25 cellular contexts compared by ENCODE assay signal in genomic region chr3:77354958-77355357, GRCh38.
"Had no signal": no experiment of that assay in that cellular context is flagged by ENCODE, and none has a peak within 500 bp of the region (broad histone marks: within the 10 kb centered on the region; RNA-seq: fewer than 3 reads in every experiment).

No MANE protein-coding gene starts in this region.

- H3K4me1 ChIP-seq: left ventricle myocardium inferior, right atrium auricular region, right lobe of liver, tibial nerve had no signal

- H3K27ac ChIP-seq: left ventricle myocardium inferior, ovary, right atrium auricular region, right lobe of liver, tibial nerve had no signal

- H3K4me2 ChIP-seq: smooth muscle cell had no signal

- H3K9me3 ChIP-seq: left ventricle myocardium inferior, mucosa of descending colon, ovary, right atrium auricular region, right lobe of liver, tibial nerve had no signal

- H3K36me3 ChIP-seq: left ventricle myocardium inferior, ovary, right atrium auricular region, right lobe of liver, tibial nerve had no signal

- DNase-seq: hypothalamus; immature natural killer cell; left ventricle myocardium inferior; midbrain; mucosa of descending colon; naive thymus-derived CD4-positive, alpha-beta T cell; ovary; right lobe of liver; stimulated activated CD4-positive, alpha-beta T cell treated with anti-CD3 and anti-CD28 coated beads, Interleukin-1b, Interleukin-23, amount 100 ng/mL, for 48 hours; stimulated activated CD4-positive, alpha-beta T cell treated with anti-CD3 and anti-CD28 coated beads, Interleukin-2, amount 100 ng/mL, for 48 hours; stimulated activated CD4-positive, alpha-beta T cell treated with anti-CD3 and anti-CD28 coated beads, Interleukin-4, amount 100 ng/mL, for 4 hours; stimulated activated CD8-positive, alpha-beta memory T cell treated with anti-CD3 and anti-CD28 coated beads, Interleukin-4, amount 100 ng/mL, for 48 hours; stimulated activated naive CD4-positive, alpha-beta T cell treated with Interleukin-2 at 50 U/mL for 16 hours; stimulated activated naive CD8-positive, alpha-beta T cell treated with anti-CD3 and anti-CD28 coated beads, Interleukin-15, amount 100 ng/mL, for 72 hours; substantia nigra had no signal

- H3K27ac Mint-ChIP-seq: immature natural killer cell; memory B cell; naive thymus-derived CD4-positive, alpha-beta T cell; natural killer cell treated with Interleukin-12 subunit alpha and Interleukin-12 subunit beta and Interleukin-15 and Interleukin-18, amount 100 ng/mL, for 72 hours; progenitor cell of endocrine pancreas; stimulated activated memory B cell treated with anti-CD40 and anti-IgM and Interleukin-4, amounts not matched to agents 10 μg/mL and 1 μg/mL and 100 μg/mL, for 72 hours; stimulated activated naive CD8-positive, alpha-beta T cell treated with anti-CD3 and anti-CD28 coated beads, Interleukin-15, amount 100 ng/mL, for 72 hours; type B pancreatic cell had no signal

- H3K27me3 ChIP-seq: ovary, right atrium auricular region, right lobe of liver, tibial nerve had no signal

- H3K4me1 Mint-ChIP-seq: immature natural killer cell; memory B cell; naive thymus-derived CD4-positive, alpha-beta T cell; stimulated activated memory B cell treated with anti-CD40 and anti-IgM and Interleukin-4, amounts not matched to agents 10 μg/mL and 1 μg/mL and 100 μg/mL, for 72 hours; stimulated activated naive CD8-positive, alpha-beta T cell treated with anti-CD3 and anti-CD28 coated beads, Interleukin-15, amount 100 ng/mL, for 72 hours had no signal

- H3K4me3 ChIP-seq: left ventricle myocardium inferior, mucosa of descending colon, ovary, right atrium auricular region, right lobe of liver, smooth muscle cell, tibial nerve had no signal

- H3K4me3 Mint-ChIP-seq: immature natural killer cell; memory B cell; naive thymus-derived CD4-positive, alpha-beta T cell; natural killer cell treated with Interleukin-12 subunit alpha and Interleukin-12 subunit beta and Interleukin-15 and Interleukin-18, amount 100 ng/mL, for 72 hours; stimulated activated memory B cell treated with anti-CD40 and anti-IgM and Interleukin-4, amounts not matched to agents 10 μg/mL and 1 μg/mL and 100 μg/mL, for 72 hours; stimulated activated naive CD8-positive, alpha-beta T cell treated with anti-CD3 and anti-CD28 coated beads, Interleukin-15, amount 100 ng/mL, for 72 hours; type B pancreatic cell had no signal

- FAIRE-seq: islet of Langerhans, urothelium cell line had no signal

- H3K36me3 Mint-ChIP-seq: immature natural killer cell; memory B cell; naive thymus-derived CD4-positive, alpha-beta T cell; stimulated activated memory B cell treated with anti-CD40 and anti-IgM and Interleukin-4, amounts not matched to agents 10 μg/mL and 1 μg/mL and 100 μg/mL, for 72 hours; type B pancreatic cell had no signal

- H3K27me3 Mint-ChIP-seq: memory B cell; naive thymus-derived CD4-positive, alpha-beta T cell; natural killer cell treated with Interleukin-12 subunit alpha and Interleukin-12 subunit beta and Interleukin-15 and Interleukin-18, amount 100 ng/mL, for 72 hours; progenitor cell of endocrine pancreas; stimulated activated memory B cell treated with anti-CD40 and anti-IgM and Interleukin-4, amounts not matched to agents 10 μg/mL and 1 μg/mL and 100 μg/mL, for 72 hours; stimulated activated naive CD8-positive, alpha-beta T cell treated with anti-CD3 and anti-CD28 coated beads, Interleukin-15, amount 100 ng/mL, for 72 hours; type B pancreatic cell had no signal

- ATAC-seq: mucosa of descending colon; naive thymus-derived CD4-positive, alpha-beta T cell; natural killer cell treated with Interleukin-12 subunit alpha and Interleukin-12 subunit beta and Interleukin-15 and Interleukin-18, amount 100 ng/mL, for 72 hours; stimulated activated memory B cell treated with anti-CD40 and anti-IgM and Interleukin-4, amounts not matched to agents 10 μg/mL and 1 μg/mL and 100 μg/mL, for 72 hours; stimulated activated naive CD8-positive, alpha-beta T cell treated with anti-CD3 and anti-CD28 coated beads, Interleukin-15, amount 100 ng/mL, for 72 hours had no signal
